Comparison of ENCODE assay signal across 17 cellular contexts in genomic region chr18:26802330-26803200, GRCh38.
"Had no signal": no experiment of that assay in that cellular context is flagged by ENCODE, and none has a peak within 500 bp of the region (broad histone marks: within the 10 kb centered on the region; RNA-seq: fewer than 3 reads in every experiment).

No MANE protein-coding gene starts in this region.

- H3K9me3 ChIP-seq: prostate gland, tibial artery had no signal

- H3K4me3 ChIP-seq: prostate gland, skin epidermis, tibial artery had no signal

- H3K27ac ChIP-seq: epithelial cell of prostate, prostate gland, skin epidermis, tibial artery had no signal

- H3K27me3 ChIP-seq: tibial artery had no signal

- ATAC-seq: activated CD4-positive, alpha-beta T cell treated with anti-CD3 and anti-CD28 coated beads for 36 hours; activated T-helper 17 cell treated with anti-CD3 and anti-CD28 coated beads, Interleukin-2, amount 50 U/mL, for 72 hours; effector memory CD8-positive, alpha-beta T cell; left lobe of liver; right cardiac atrium; stimulated activated naive CD8-positive, alpha-beta T cell treated with anti-CD3 and anti-CD28 coated beads, Interleukin-15, Interleukin-2, amounts not matched to agents 100 U/mL and 50 U/mL, for 24 hours had no signal

- H3K4me1 ChIP-seq: prostate gland, tibial artery had no signal

- H3K36me3 ChIP-seq: prostate gland, tibial artery had no signal

- DNase-seq: activated CD4-positive, alpha-beta T cell treated with anti-CD3 and anti-CD28 coated beads for 36 hours; activated CD4-positive, alpha-beta T cell treated with anti-CD3 and anti-CD28 coated beads, Interleukin-2, amount 50 U/mL, for 48 hours; activated naive CD4-positive, alpha-beta T cell; activated naive CD8-positive, alpha-beta T cell treated with anti-CD3 and anti-CD28 coated beads, Interleukin-2, amount 10 ng/mL, durations not matched to agents 7 days and 5 days; activated T-cell treated with anti-CD3 and anti-CD28 coated beads, Interleukin-2, amount 50 U/mL, for 1 hour; amygdala; effector memory CD8-positive, alpha-beta T cell; glutamatergic neuron; hippocampal formation; stimulated activated naive CD8-positive, alpha-beta T cell treated with anti-CD3 and anti-CD28 coated beads, Interleukin-15, Interleukin-2, amounts not matched to agents 100 U/mL and 50 U/mL, for 24 hours; tibial artery had no signal
